ENCODE assay signal across 12 cellular contexts in the genomic region with DNA sequence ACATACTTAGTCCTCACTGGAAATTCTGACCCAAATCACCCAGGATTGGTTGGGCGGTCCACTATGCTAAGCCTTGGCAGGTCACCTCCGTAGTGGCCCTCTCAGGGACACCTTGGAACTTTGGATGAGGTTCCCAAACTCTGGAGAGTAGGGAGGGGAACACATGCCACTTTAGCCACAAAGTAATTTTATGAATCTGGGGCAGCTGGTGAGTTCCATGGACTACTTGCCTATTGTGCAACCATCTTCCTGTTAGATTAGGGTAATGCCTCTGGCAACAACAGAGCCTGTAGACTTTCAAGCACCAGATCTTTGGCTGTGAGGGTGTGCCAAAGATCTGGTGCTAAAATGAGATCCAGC.
DNase-seq lines count a peak whose midpoint lies in the region; ATAC-seq, FAIRE-seq and TF ChIP-seq lines count a peak whose summit lies in the region.
"Had no signal": no experiment of that assay in that cellular context is flagged by ENCODE, and none has a peak within 500 bp of the region (broad histone marks: within the 10 kb centered on the region; RNA-seq: fewer than 3 reads in every experiment).

No MANE protein-coding gene starts in this region.

- CTCF ChIA-PET in HepG2 (lab: Yijun Ruan, JAX; ENCODE audit: low intra/inter-chr PET ratio, low total read pairs) = no interaction called here

- ATAC-seq in HepG2 (no peak), GM18867 (IDR thresholded peaks at IDR 0.05; ENCODE audit: unreplicated experiment) (no peak)

- in situ Hi-C loops in HepG2 (cut with HindIII; ENCODE audit: extremely low pct_ligation_motif_present, low pct_unique_long_range_greater_than_20kb) = no loop called here

- no peaks in the 10 kb centered on the region for H3K79me2 ChIP-seq in HepG2 (ENCODE audit: insufficient read depth, low read length)

- H3K9ac ChIP-seq in HepG2 (ENCODE audit: insufficient read depth, low read depth, low read length) = no peak overlapping the region

- 4% methylated on average over 2 of the region's 2 CpGs for WGBS in HepG2 (ENCODE audit: low lambda C conversion rate)

- H3K4me2 ChIP-seq in HepG2 (ENCODE audit: low read depth, low read length) = no peak overlapping the region

- intact Hi-C loops in HepG2 (cut with micrococcal nuclease; ENCODE audit: unreplicated experiment) = loop anchor here (10.0 kb wide), 1 partner anchor 64 kb away; no protein-coding TSS in a partner anchor
- intact Hi-C loops in activated CD4-positive, alpha-beta T cell treated with anti-CD3 and anti-CD28 coated beads, Interleukin-2, amount 10 ng/mL, durations not matched to agents 24 days and 14 days (cut with micrococcal nuclease) = no loop called here

- H2AFZ ChIP-seq in HepG2 (ENCODE audit: low read length) = no peak overlapping the region

- H4K20me1 ChIP-seq in HepG2 (ENCODE audit: insufficient read depth, low read length) = no peaks in the 10 kb centered on the region

- no peak for FAIRE-seq in bronchial epithelial cell (lab: Jason Lieb, UNC)
- FAIRE-seq in HepG2 (lab: Jason Lieb, UNC) = no peak

- TF ChIP-seq RAD21 in HepG2 (CRISPR knock-in tag; IDR thresholded peaks at IDR 0.05) = no peak

- H3K27ac Mint-ChIP-seq in activated CD4-positive, alpha-beta T cell treated with anti-CD3 and anti-CD28 coated beads, Interleukin-2, amount 10 ng/mL, durations not matched to agents 24 days and 14 days = no peak overlapping the region

- H3K4me3 ChIP-seq in bronchial epithelial cell (ENCODE audit: low read depth, low read length) (no peak overlapping the region), HepG2 (replicated peaks in 1 of 3; ENCODE audit: insufficient read depth in 1 of 3, low read depth in 2 of 3, low read length in 3 of 3) (no peak overlapping the region)

- H3K36me3 ChIP-seq in bronchial epithelial cell (ENCODE audit: control insufficient read depth, insufficient read depth, low read length) = peaks cover 2% of the 10 kb centered on the region
- no peaks in the 10 kb centered on the region for H3K36me3 ChIP-seq in HepG2 (replicated peaks in 1 of 2; ENCODE audit: control insufficient read depth in 1 of 2, insufficient read depth in 2 of 2, low read length in 2 of 2)

- H3K27me3 Mint-ChIP-seq in activated CD4-positive, alpha-beta T cell treated with anti-CD3 and anti-CD28 coated beads, Interleukin-2, amount 10 ng/mL, durations not matched to agents 24 days and 14 days = no peaks in the 10 kb centered on the region

- H3K4me1 Mint-ChIP-seq in activated CD4-positive, alpha-beta T cell treated with anti-CD3 and anti-CD28 coated beads, Interleukin-2, amount 10 ng/mL, durations not matched to agents 24 days and 14 days = no peaks in the 10 kb centered on the region

- POLR2A ChIA-PET in HepG2 (lab: Yijun Ruan, JAX) = no interaction called here

- DNase-seq in AML-193 (lab: John Stamatoyannopoulos, UW) = peak; percentile 77 to 80
- DNase-seq in MV-4-11 (lab: John Stamatoyannopoulos, UW) = peak; percentile 61
- peak; percentile 70 for DNase-seq in bronchial epithelial cell (ENCODE audit: low read depth)
- DNase-seq in HepG2 (ENCODE audit: low spot score) = no peak
- DNase-seq in NCI-H2227 treated with DMSO at 0.1 percent for 48 hours (lab: John Stamatoyannopoulos, UW) = no peak
- no peak for DNase-seq in activated CD4-positive, alpha-beta T cell treated with anti-CD3 and anti-CD28 coated beads, Interleukin-2, amount 10 ng/mL, durations not matched to agents 24 days and 14 days
- DNase-seq in putamen (ENCODE audit: low spot score) = no peak
- DNase-seq: amniotic stem cell; erythroblast; GOT3; stimulated activated CD8-positive, alpha-beta memory T cell treated with anti-CD3 and anti-CD28 coated beads, Interleukin-4, amount 100 ng/mL, for 48 hours had no signal

- no peaks in the 10 kb centered on the region for H3K9me3 Mint-ChIP-seq in activated CD4-positive, alpha-beta T cell treated with anti-CD3 and anti-CD28 coated beads, Interleukin-2, amount 10 ng/mL, durations not matched to agents 24 days and 14 days

- H3K9me3 ChIP-seq in HepG2 (ENCODE audit: low read length) = no peaks in the 10 kb centered on the region

- no peak overlapping the region for H3K27ac ChIP-seq in HepG2 (ENCODE audit: extremely low read length, insufficient read depth, low read length)

- H3K36me3 Mint-ChIP-seq in activated CD4-positive, alpha-beta T cell treated with anti-CD3 and anti-CD28 coated beads, Interleukin-2, amount 10 ng/mL, durations not matched to agents 24 days and 14 days (ENCODE audit: low read depth) = no peaks in the 10 kb centered on the region

- H3K4me1 ChIP-seq in HepG2 (ENCODE audit: insufficient read depth, low read length) = no peaks in the 10 kb centered on the region

- no peak for TF ChIP-seq POLR2A in HepG2 (IDR thresholded peaks at IDR 0.05; ENCODE audit: insufficient read depth in 1 of 2, low read depth in 2 of 2, low read length in 2 of 2)

- no peak for TF ChIP-seq EP300 in HepG2 (IDR thresholded peaks at IDR 0.05; ENCODE audit: low read depth in 2 of 2, low read length in 2 of 2)
- no peak for TF ChIP-seq EP300 in HepG2 (CRISPR knock-in tag; IDR thresholded peaks at IDR 0.05; ENCODE audit: borderline replicate concordance)

- no TSS peak for BruUV-seq in HepG2 (replicated peaks; lab: Mats Ljungman, UMichigan)

- H3K27me3 ChIP-seq in bronchial epithelial cell (ENCODE audit: control insufficient read depth, insufficient read depth, low read length) (no peaks in the 10 kb centered on the region), HepG2 (ENCODE audit: control insufficient read depth in 1 of 2, insufficient read depth in 2 of 2, low read length in 2 of 2) (no peaks in the 10 kb centered on the region)

- H3K4me3 Mint-ChIP-seq in activated CD4-positive, alpha-beta T cell treated with anti-CD3 and anti-CD28 coated beads, Interleukin-2, amount 10 ng/mL, durations not matched to agents 24 days and 14 days = no peak overlapping the region

- no peak for TF ChIP-seq CTCF in bronchial epithelial cell (IDR thresholded peaks at IDR 0.05; ENCODE audit: insufficient read depth, low read length, severe bottlenecking)
- no peak for TF ChIP-seq CTCF in HepG2 (CRISPR knock-in tag; IDR thresholded peaks at IDR 0.05)

TF ChIP-seq in HepG2, 621 proteins besides CTCF, POLR2A, EP300 and RAD21 (continues in another document):
- TF ChIP-seq, protein P1, sequence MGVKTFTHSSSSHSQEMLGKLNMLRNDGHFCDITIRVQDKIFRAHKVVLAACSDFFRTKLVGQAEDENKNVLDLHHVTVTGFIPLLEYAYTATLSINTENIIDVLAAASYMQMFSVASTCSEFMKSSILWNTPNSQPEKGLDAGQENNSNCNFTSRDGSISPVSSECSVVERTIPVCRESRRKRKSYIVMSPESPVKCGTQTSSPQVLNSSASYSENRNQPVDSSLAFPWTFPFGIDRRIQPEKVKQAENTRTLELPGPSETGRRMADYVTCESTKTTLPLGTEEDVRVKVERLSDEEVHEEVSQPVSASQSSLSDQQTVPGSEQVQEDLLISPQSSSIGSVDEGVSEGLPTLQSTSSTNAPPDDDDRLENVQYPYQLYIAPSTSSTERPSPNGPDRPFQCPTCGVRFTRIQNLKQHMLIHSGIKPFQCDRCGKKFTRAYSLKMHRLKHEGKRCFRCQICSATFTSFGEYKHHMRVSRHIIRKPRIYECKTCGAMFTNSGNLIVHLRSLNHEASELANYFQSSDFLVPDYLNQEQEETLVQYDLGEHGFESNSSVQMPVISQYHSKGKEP (CRISPR knock-in tag; IDR thresholded peaks at IDR 0.05) = no peak
- TF ChIP-seq CEBPB (IDR thresholded peaks at IDR 0.05; ENCODE audit: borderline replicate concordance, low read depth, low read length) (peak; percentile 47; the same call in 1 of the 2 replicates), NFE2 (CRISPR knock-in tag; IDR thresholded peaks at IDR 0.05) (no peak), HMGXB4 (CRISPR knock-in tag; IDR thresholded peaks at IDR 0.05; ENCODE audit: borderline replicate concordance in 1 of 2, low read depth in 1 of 2) (no peak)

Comparison
In these comparisons a context has a peak if more than half of its experiments do, and no peak if none do; other contexts are left out.
1. DNase-seq: peak in AML-193 (2 of 2), MV-4-11 (single experiment) and bronchial epithelial cell (single experiment); none in HepG2 (single experiment), NCI-H2227 treated with DMSO at 0.1 percent for 48 hours (single experiment), activated CD4-positive, alpha-beta T cell treated with anti-CD3 and anti-CD28 coated beads, Interleukin-2, amount 10 ng/mL, durations not matched to agents 24 days and 14 days (single experiment) and putamen (single experiment).